In the genomic region with DNA sequence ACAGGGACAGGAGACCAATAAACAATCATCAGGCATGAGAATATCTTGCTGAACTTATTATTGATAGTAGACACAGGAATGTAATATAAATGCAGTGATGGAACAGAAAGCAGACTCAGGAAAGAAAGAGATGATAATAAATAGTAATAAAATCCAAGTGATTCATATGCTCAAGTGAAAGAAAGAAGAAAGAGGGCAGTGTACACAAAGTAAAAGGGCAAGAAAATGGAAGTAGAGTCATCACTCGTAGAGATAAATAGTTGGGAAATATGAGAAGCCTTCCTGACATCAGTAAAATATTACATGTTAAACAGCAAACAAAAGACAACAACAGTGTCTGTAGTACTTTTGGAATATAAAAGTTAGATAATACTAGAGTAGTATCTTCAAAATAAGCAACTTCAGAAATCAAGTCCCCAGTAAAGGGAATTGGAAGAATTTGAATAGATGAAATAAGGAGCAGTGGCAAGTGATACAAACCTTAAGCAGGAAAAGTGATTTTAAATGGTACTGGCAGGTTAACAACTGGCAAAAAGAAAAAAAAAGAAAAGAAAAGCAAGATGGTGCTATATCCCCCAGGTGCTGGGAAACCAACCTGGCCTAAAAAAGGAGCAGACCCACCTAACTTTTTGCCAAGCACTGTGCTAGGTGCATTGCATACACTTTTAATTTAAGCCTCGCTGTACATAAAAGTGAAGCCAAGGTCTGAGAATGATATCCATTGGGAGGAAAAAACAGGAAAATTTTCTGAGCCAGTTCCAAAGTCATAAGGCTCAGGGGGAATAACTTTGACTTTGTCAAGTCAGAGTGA, we compare ENCODE assay signal across 9 cellular contexts.
DNase-seq lines count a peak whose midpoint lies in the region; ATAC-seq, FAIRE-seq and TF ChIP-seq lines count a peak whose summit lies in the region.
"Had no signal": no experiment of that assay in that cellular context is flagged by ENCODE, and none has a peak within 500 bp of the region (broad histone marks: within the 10 kb centered on the region; RNA-seq: fewer than 3 reads in every experiment).

No MANE protein-coding gene starts in this region.

- POLR2A ChIA-PET in A549 (lab: Yijun Ruan, JAX), result interaction anchor here (0.6 to 1.7 kb wide), 17 partner anchors 18 to 563 kb away, joined by 3 to 28 read pairs (median 5); a partner anchor contains a TSS

- CTCF ChIA-PET in A549 (lab: Yijun Ruan, JAX), result interaction anchor here (0.9 to 2.0 kb wide), 16 partner anchors 10 to 593 kb away, joined by 3 to 8 read pairs (median 4); no protein-coding TSS in a partner anchor

- H3K27me3 ChIP-seq in HUES48 (ENCODE audit: control insufficient read depth, insufficient read depth, low read length), result no peaks in the 10 kb centered on the region
- H3K27me3 ChIP-seq in muscle layer of duodenum (ENCODE audit: low read depth, low read length), result no peaks in the 10 kb centered on the region

- H3K4me2 ChIP-seq in A549, result peak overlapping the region; percentile 81

- no peak for TF ChIP-seq CTCF in A549 (IDR thresholded peaks at IDR 0.05)

- H3K9me3 ChIP-seq in A549 (peaks cover 29% of the 10 kb centered on the region), HUES48 (ENCODE audit: control insufficient read depth, insufficient read depth, low read length) (no peaks in the 10 kb centered on the region), muscle layer of duodenum (ENCODE audit: control insufficient read depth in 1 of 2, low read length in 2 of 2) (no peaks in the 10 kb centered on the region)

- peak overlapping the region; percentile 95 to 96 for H3K27ac ChIP-seq in A549
- H3K27ac ChIP-seq in HUES48 (ENCODE audit: low read depth, low read length), result peak overlapping the region; percentile 96
- H3K27ac ChIP-seq in epithelial cell of prostate, result peak overlapping the region; percentile 72
- H3K27ac ChIP-seq in muscle layer of duodenum (ENCODE audit: low read length), result peak overlapping the region; percentile 86

- TF ChIP-seq EP300 in A549 (IDR thresholded peaks at IDR 0.05), result no peak

- no peak overlapping the region for H3K4me3 ChIP-seq in A549
- no peak overlapping the region for H3K4me3 ChIP-seq in HUES48 (ENCODE audit: low read depth, low read length)
- no peak overlapping the region for H3K4me3 ChIP-seq in muscle layer of duodenum (ENCODE audit: low read depth in 1 of 2, low read length in 2 of 2)

- FAIRE-seq in A549 (lab: Jason Lieb, UNC), result peak; percentile 39

- ATAC-seq in A549, result peak in 1 of 2 experiments; percentile 8; a peak in 2 of 6 replicates

- peak in 1 of 2 experiments; percentile 39 for DNase-seq in A549 (ENCODE audit: low read depth in 1 of 2, low spot score in 1 of 2)
- DNase-seq in epithelial cell of prostate (ENCODE audit: low read depth, low spot score), result no peak
- DNase-seq in NCI-H2196 treated with DMSO at 0.1 percent for 48 hours (lab: John Stamatoyannopoulos, UW; ENCODE audit: unreplicated experiment), result no peak
- no peak for DNase-seq in activated CD4-positive, CD25-positive, alpha-beta regulatory T cell (lab: John Stamatoyannopoulos, UW)
- no peak for DNase-seq in NCI-H146 (lab: John Stamatoyannopoulos, UW)
- no peak for DNase-seq in SKM-1 treated with dmso at 0.1 percent for 144 hours (lab: John Stamatoyannopoulos, UW; ENCODE audit: unreplicated experiment)
- DNase-seq: hippocampal formation had no signal

- peaks cover 58% of the 10 kb centered on the region for H3K4me1 ChIP-seq in A549
- H3K4me1 ChIP-seq in HUES48 (ENCODE audit: control insufficient read depth, insufficient read depth, low read length), result peaks cover 35% of the 10 kb centered on the region
- peaks cover 24 to 27% of the 10 kb centered on the region in 2 donors for H3K4me1 ChIP-seq in muscle layer of duodenum (ENCODE audit: control insufficient read depth in 1 of 2, insufficient read depth in 2 of 2, low read length in 2 of 2)

- no peak for TF ChIP-seq POLR2A in A549 (IDR thresholded peaks at IDR 0.05; ENCODE audit: low read length)

- no peak; a peak in 1 of 5 replicates for TF ChIP-seq RAD21 in A549 (conservative IDR thresholded peaks at IDR 0.05 in 1 of 2, IDR thresholded peaks at IDR 0.05 in 1 of 2)

- 0% methylated on average over 2 of the region's 2 CpGs for WGBS in A549 (ENCODE audit: missing lambda C conversion rate)

- H3K36me3 ChIP-seq in HUES48 (ENCODE audit: control insufficient read depth, insufficient read depth, low read length) (no peaks in the 10 kb centered on the region), muscle layer of duodenum (ENCODE audit: control insufficient read depth in 1 of 2, insufficient read depth in 2 of 2, low read length in 2 of 2) (no peaks in the 10 kb centered on the region)

- no peak overlapping the region; the same call in 1 of the 2 replicates for H3K9ac ChIP-seq in HUES48 (ENCODE audit: low read depth, low read length)

TF ChIP-seq in A549, 52 proteins besides CTCF, POLR2A, EP300 and RAD21 (continues in another document):
- TF ChIP-seq, protein P1, sequence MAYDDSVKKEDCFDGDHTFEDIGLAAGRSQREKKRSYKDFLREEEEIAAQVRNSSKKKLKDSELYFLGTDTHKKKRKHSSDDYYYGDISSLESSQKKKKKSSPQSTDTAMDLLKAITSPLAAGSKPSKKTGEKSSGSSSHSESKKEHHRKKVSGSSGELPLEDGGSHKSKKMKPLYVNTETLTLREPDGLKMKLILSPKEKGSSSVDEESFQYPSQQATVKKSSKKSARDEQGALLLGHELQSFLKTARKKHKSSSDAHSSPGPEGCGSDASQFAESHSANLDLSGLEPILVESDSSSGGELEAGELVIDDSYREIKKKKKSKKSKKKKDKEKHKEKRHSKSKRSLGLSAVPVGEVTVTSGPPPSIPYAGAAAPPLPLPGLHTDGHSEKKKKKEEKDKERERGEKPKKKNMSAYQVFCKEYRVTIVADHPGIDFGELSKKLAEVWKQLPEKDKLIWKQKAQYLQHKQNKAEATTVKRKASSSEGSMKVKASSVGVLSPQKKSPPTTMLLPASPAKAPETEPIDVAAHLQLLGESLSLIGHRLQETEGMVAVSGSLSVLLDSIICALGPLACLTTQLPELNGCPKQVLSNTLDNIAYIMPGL (CRISPR knock-in tag; IDR thresholded peaks at IDR 0.05; ENCODE audit: borderline replicate concordance), result no peak
- TF ChIP-seq TFCP2L1 (CRISPR knock-in tag; IDR thresholded peaks at IDR 0.05), result no peak
- TF ChIP-seq, protein P2, sequence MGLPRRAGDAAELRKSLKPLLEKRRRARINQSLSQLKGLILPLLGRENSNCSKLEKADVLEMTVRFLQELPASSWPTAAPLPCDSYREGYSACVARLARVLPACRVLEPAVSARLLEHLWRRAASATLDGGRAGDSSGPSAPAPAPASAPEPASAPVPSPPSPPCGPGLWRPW (IDR thresholded peaks at IDR 0.05), result no peak
- no peak for TF ChIP-seq MYC (IDR thresholded peaks at IDR 0.05; ENCODE audit: borderline replicate concordance, low read length)
- no peak for TF ChIP-seq EHF (CRISPR knock-in tag; IDR thresholded peaks at IDR 0.05)
- TF ChIP-seq SMC3 (IDR thresholded peaks at IDR 0.05), result no peak
- no peak for TF ChIP-seq HOXA7 (CRISPR knock-in tag; IDR thresholded peaks at IDR 0.05)
- no peak for TF ChIP-seq ESRRA (IDR thresholded peaks at IDR 0.05; ENCODE audit: borderline replicate concordance, low read length)
- TF ChIP-seq HOXB13 (CRISPR knock-in tag; IDR thresholded peaks at IDR 0.05; ENCODE audit: low read depth), result peak; percentile 77; the same call in 1 of the 2 replicates
- TF ChIP-seq CBX2 (IDR thresholded peaks at IDR 0.05; ENCODE audit: borderline replicate concordance, low read depth), result no peak
- no peak for TF ChIP-seq MAZ (IDR thresholded peaks at IDR 0.05; ENCODE audit: borderline replicate concordance, low read depth, low read length)
- TF ChIP-seq TP53 (CRISPR knock-in tag; IDR thresholded peaks at IDR 0.05), result no peak
- TF ChIP-seq ZSCAN20 (CRISPR knock-in tag; IDR thresholded peaks at IDR 0.05), result 0 out of 2 replicates have a peak, but pooled peaks have one; percentile 9
- no peak for TF ChIP-seq GATA3 (IDR thresholded peaks at IDR 0.05; ENCODE audit: borderline replicate concordance)
- no peak for TF ChIP-seq SREBF2 (IDR thresholded peaks at IDR 0.05)
- TF ChIP-seq, protein P3, sequence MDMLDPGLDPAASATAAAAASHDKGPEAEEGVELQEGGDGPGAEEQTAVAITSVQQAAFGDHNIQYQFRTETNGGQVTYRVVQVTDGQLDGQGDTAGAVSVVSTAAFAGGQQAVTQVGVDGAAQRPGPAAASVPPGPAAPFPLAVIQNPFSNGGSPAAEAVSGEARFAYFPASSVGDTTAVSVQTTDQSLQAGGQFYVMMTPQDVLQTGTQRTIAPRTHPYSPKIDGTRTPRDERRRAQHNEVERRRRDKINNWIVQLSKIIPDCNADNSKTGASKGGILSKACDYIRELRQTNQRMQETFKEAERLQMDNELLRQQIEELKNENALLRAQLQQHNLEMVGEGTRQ (IDR thresholded peaks at IDR 0.05), result no peak
- TF ChIP-seq JUN (IDR thresholded peaks at IDR 0.05), result no peak
- TF ChIP-seq, protein P4, sequence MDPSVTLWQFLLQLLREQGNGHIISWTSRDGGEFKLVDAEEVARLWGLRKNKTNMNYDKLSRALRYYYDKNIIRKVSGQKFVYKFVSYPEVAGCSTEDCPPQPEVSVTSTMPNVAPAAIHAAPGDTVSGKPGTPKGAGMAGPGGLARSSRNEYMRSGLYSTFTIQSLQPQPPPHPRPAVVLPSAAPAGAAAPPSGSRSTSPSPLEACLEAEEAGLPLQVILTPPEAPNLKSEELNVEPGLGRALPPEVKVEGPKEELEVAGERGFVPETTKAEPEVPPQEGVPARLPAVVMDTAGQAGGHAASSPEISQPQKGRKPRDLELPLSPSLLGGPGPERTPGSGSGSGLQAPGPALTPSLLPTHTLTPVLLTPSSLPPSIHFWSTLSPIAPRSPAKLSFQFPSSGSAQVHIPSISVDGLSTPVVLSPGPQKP (IDR thresholded peaks at IDR 0.05; ENCODE audit: low read depth, low read length), result no peak
- TF ChIP-seq, protein P5, sequence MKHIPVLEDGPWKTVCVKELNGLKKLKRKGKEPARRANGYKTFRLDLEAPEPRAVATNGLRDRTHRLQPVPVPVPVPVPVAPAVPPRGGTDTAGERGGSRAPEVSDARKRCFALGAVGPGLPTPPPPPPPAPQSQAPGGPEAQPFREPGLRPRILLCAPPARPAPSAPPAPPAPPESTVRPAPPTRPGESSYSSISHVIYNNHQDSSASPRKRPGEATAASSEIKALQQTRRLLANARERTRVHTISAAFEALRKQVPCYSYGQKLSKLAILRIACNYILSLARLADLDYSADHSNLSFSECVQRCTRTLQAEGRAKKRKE (CRISPR knock-in tag; IDR thresholded peaks at IDR 0.05; ENCODE audit: low read depth), result peak; percentile 79; the same call in 1 of the 2 replicates
- no peak for TF ChIP-seq MAFK (IDR thresholded peaks at IDR 0.05; ENCODE audit: partially characterized antibody)
- no peak for TF ChIP-seq POLR2AphosphoS2 (conservative IDR thresholded peaks at IDR 0.05; ENCODE audit: low read length)
- TF ChIP-seq FOSL2 (IDR thresholded peaks at IDR 0.05), result no peak
- TF ChIP-seq FOSL2 (CRISPR knock-in tag; IDR thresholded peaks at IDR 0.05), result peak; percentile 38
- TF ChIP-seq FOXS1 (CRISPR knock-in tag; IDR thresholded peaks at IDR 0.05), result no peak
- 0 out of 4 replicates have a peak, but pooled peaks of 1 of the 2 experiments have one; percentile 10 for TF ChIP-seq CEBPB (IDR thresholded peaks at IDR 0.05)
